In the genomic region with DNA sequence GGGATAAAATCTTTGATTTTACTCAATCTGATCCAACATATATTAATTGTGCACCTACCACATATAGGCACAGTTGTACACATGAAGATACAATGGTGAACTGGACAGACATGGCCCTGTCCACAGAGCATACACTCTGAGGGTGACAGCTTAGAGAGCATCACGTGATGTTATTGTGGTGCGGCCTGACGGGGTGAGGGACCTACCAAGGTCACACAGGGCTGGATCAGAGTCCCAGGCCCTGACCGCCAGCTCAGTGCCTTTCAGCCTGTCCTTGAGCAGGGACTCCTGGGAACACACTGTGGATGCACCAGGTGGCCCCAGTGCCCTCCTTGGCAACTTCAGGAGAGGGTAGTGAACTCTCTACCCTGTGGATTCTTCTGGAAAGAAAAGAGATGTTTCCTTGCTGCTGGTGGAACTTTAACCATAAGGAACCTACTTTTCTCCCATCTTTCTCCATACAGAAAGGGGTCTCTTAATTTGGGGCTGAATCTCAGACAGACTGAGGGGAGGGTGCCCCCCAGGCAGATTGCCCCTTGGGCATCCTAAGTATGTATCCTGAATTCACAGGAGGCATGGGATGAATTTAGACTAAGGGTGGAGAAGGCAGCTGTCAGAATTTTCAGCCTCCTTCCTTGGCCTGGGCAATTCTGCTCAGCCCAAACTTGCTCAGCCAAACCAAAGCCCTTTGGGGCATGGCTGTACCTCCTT, we compare ENCODE assay signal across 30 cellular contexts. TPM values are rescaled to one million over a fixed set of nuclear protein-coding genes. Genes with fewer than 3 reads are reported as not detected.
"Had no signal": no experiment of that assay in that cellular context is flagged by ENCODE, and none has a peak within 500 bp of the region (broad histone marks: within the 10 kb centered on the region; RNA-seq: fewer than 3 reads in every experiment).

No MANE protein-coding gene starts in this region.

- H3K4me3 ChIP-seq: coronary artery, esophagus squamous epithelium, heart right ventricle, lung, prostate gland, right atrium auricular region, sigmoid colon, testis, tibial artery had no signal

- H3K9me3 ChIP-seq: neutrophil, prostate gland, sigmoid colon, testis had no signal

- H3K27ac ChIP-seq: coronary artery, esophagus squamous epithelium, heart right ventricle, neutrophil, prostate gland, right atrium auricular region, sigmoid colon, testis, tibial artery had no signal

- H3K4me1 ChIP-seq: prostate gland, right atrium auricular region, testis had no signal

- FAIRE-seq: endothelial cell of umbilical vein, islet of Langerhans had no signal

- H3K27me3 ChIP-seq: right atrium auricular region, sigmoid colon, testis, tibial artery had no signal

- H3K36me3 ChIP-seq: esophagus squamous epithelium, heart right ventricle, neutrophil, prostate gland, right atrium auricular region, sigmoid colon, tibial artery had no signal

- DNase-seq: dermis blood vessel endothelial cell; effector memory CD4-positive, alpha-beta T cell; esophagus squamous epithelium; foreskin melanocyte; glutamatergic neuron; heart right ventricle; hippocampal formation; kidney glomerular epithelial cell; left colon; left ventricle myocardium superior; naive B cell; sigmoid colon; stimulated activated CD4-positive, alpha-beta T cell treated with anti-CD3 and anti-CD28 coated beads, Interleukin-4, amount 100 ng/mL, for 4 hours; stimulated activated naive CD8-positive, alpha-beta T cell treated with anti-CD3 and anti-CD28 coated beads, Interleukin-15, Interleukin-2, amounts not matched to agents 100 U/mL and 50 U/mL, for 24 hours; substantia nigra; testis; tibial artery had no signal

- ATAC-seq: heart right ventricle; left colon; left ventricle myocardium superior; natural killer cell treated with Interleukin-12 subunit alpha and Interleukin-12 subunit beta and Interleukin-15 and Interleukin-18, amount 100 ng/mL, for 72 hours; stimulated activated memory B cell treated with anti-CD40 and anti-IgM and Interleukin-4, amounts not matched to agents 10 μg/mL and 1 μg/mL and 100 μg/mL, for 72 hours; stimulated activated naive CD8-positive, alpha-beta T cell treated with anti-CD3 and anti-CD28 coated beads, Interleukin-15, Interleukin-2, amounts not matched to agents 100 U/mL and 50 U/mL, for 24 hours had no signal

RNA-seq across cellular contexts. Expression of a gene that starts 26.5 kb away (rescaled TPM):
- total RNA-seq: dermis blood vessel endothelial cell; endothelial cell of umbilical vein; epithelial cell of proximal tubule; mononuclear cell; natural killer cell treated with Interleukin-12 subunit alpha and Interleukin-12 subunit beta and Interleukin-15 and Interleukin-18, amount 100 ng/mL, for 72 hours; neural crest cell had no signal
- polyA plus RNA-seq: endothelial cell of umbilical vein had no signal

RNA-seq across cellular contexts. Expression of a gene that starts 32.8 kb away (rescaled TPM):
- total RNA-seq: dermis blood vessel endothelial cell, endothelial cell of umbilical vein, epithelial cell of proximal tubule, neural crest cell, right atrium auricular region, urinary bladder had no signal
- polyA plus RNA-seq: endothelial cell of umbilical vein had no signal
